ENCODE assay signal across 19 cellular contexts in the genomic region with DNA sequence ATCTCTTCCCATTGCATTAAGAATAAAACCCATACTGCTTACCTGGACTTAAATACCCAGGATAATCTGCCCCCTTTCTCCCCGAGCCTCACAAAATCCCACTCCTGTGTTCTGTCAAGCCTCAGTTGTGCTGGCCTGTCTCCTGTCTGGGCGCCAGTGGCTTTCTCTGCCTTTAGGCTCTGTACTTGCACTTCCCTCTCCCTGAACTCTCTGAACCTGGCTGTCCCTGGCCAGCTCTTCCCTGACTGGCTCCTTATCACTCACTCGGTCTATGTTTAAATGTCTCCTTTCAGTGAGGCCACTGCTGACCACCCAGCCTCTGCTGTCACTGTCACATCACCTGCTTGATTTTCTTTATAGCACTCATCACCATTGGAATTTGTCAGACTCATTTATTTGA.
A peak's percentile ranks its signal among the peaks of the same experiment; 100 is the strongest.
DNase-seq lines count a peak whose midpoint lies in the region; ATAC-seq, FAIRE-seq and TF ChIP-seq lines count a peak whose summit lies in the region.
"Had no signal": no experiment of that assay in that cellular context is flagged by ENCODE, and none has a peak within 500 bp of the region (broad histone marks: within the 10 kb centered on the region; RNA-seq: fewer than 3 reads in every experiment).

No MANE protein-coding gene starts in this region.

- in situ Hi-C loops in K562 (cut with MboI), result no loop called here

- H3K9me3 ChIP-seq in K562 (replicated peaks; ENCODE audit: control insufficient read depth, insufficient read depth, low read depth, low read length) (peaks cover 18% of the 10 kb centered on the region; the same call in 1 of the 2 replicates), iPS-20b (ENCODE audit: insufficient read depth, low read depth, low read length) (peaks cover 7% of the 10 kb centered on the region), right lobe of liver (no peaks in the 10 kb centered on the region)
- H3K9me3 ChIP-seq: HAP-1 had no signal

- H3K4me1 ChIP-seq in K562 (replicated peaks in 1 of 2; ENCODE audit: control insufficient read depth in 2 of 2, insufficient read depth in 2 of 2, low read length in 2 of 2) (peaks cover 0 to 11% of the 10 kb centered on the region in 2 experiments; a peak in 3 of 5 replicates), iPS-20b (ENCODE audit: insufficient read depth, low read length) (no peaks in the 10 kb centered on the region), right lobe of liver (no peaks in the 10 kb centered on the region)
- H3K4me1 ChIP-seq: HAP-1 had no signal

- H3K27me3 ChIP-seq in H7 (ENCODE audit: control insufficient read depth, insufficient read depth, low read length) (no peaks in the 10 kb centered on the region), K562 (ENCODE audit: control insufficient read depth in 2 of 2, insufficient read depth in 2 of 2, low read length in 2 of 2) (no peaks in the 10 kb centered on the region), iPS-20b (ENCODE audit: insufficient read depth, low read length) (no peaks in the 10 kb centered on the region), right lobe of liver (no peaks in the 10 kb centered on the region)

- TF ChIP-seq POLR2A in K562 (conservative IDR thresholded peaks at IDR 0.05) (no peak), right lobe of liver (IDR thresholded peaks at IDR 0.05) (no peak)

- peak; percentile 66 for ATAC-seq in K562
- no peak for ATAC-seq in right lobe of liver
- no peak for ATAC-seq in HG03457 (IDR thresholded peaks at IDR 0.05; ENCODE audit: unreplicated experiment)

- intact Hi-C loops in K562 (cut with micrococcal nuclease), result loop anchor here (1.0 kb wide), 1 partner anchor 13 kb away; no protein-coding TSS in a partner anchor
- intact Hi-C loops in right lobe of liver (cut with DNase I), result no loop called here

- no peaks in the 10 kb centered on the region for H4K20me1 ChIP-seq in K562 (replicated peaks; ENCODE audit: control insufficient read depth, insufficient read depth, low read length)

- H3K36me3 ChIP-seq in H7 (replicated peaks; ENCODE audit: control insufficient read depth, insufficient read depth, low read length) (no peaks in the 10 kb centered on the region), K562 (ENCODE audit: control insufficient read depth, insufficient read depth, low read length) (no peaks in the 10 kb centered on the region), iPS-20b (ENCODE audit: insufficient read depth, low read depth, low read length) (no peaks in the 10 kb centered on the region), right lobe of liver (no peaks in the 10 kb centered on the region)
- H3K36me3 ChIP-seq: HAP-1 had no signal

- no peaks in the 10 kb centered on the region for H3K9me1 ChIP-seq in K562 (ENCODE audit: control insufficient read depth, insufficient read depth, low read length)

- DNase-seq in H7, result peak; percentile 13
- DNase-seq in K562 (ENCODE audit: extremely low read depth in 1 of 4, low spot score in 3 of 4), result peak in 1 of 4 experiments; percentile 10
- DNase-seq in central memory CD4-positive, alpha-beta T cell, result no peak
- DNase-seq in right lobe of liver, result no peak
- DNase-seq: 8988T; C1 segment of cervical spinal cord; Calu3; CD4-positive, alpha-beta memory T cell; COR-L47; DMS53; DMS79 treated with DMSO at 0.1 percent for 48 hours; GF-D8; GOT3; HFFc6 had no signal

- FAIRE-seq in K562 (lab: Jason Lieb, UNC), result no peak
- FAIRE-seq: GM12891, GM18507 had no signal

- no TSS peak for BruUV-seq in K562 (replicated peaks; lab: Mats Ljungman, UMichigan)

- TF ChIP-seq RAD21 in K562 (CRISPR knock-in tag; conservative IDR thresholded peaks at IDR 0.05 in 1 of 2, IDR thresholded peaks at IDR 0.05 in 1 of 2), result no peak

- H3K4me3 ChIP-seq in H7 (ENCODE audit: insufficient read depth, low read depth, low read length) (no peak overlapping the region), K562 (no peak overlapping the region), iPS-20b (ENCODE audit: low read length) (no peak overlapping the region), right lobe of liver (no peak overlapping the region)
- H3K4me3 ChIP-seq: HAP-1 had no signal

- TF ChIP-seq EP300 in K562 (IDR thresholded peaks at IDR 0.05; ENCODE audit: low read length), result no peak

- POLR2A ChIA-PET in K562 (lab: Yijun Ruan, JAX), result no interaction called here

- H3K79me2 ChIP-seq in K562 (ENCODE audit: control insufficient read depth, insufficient read depth, low read length), result no peaks in the 10 kb centered on the region

- TF ChIP-seq CTCF in K562 (IDR thresholded peaks at IDR 0.05 in 2 of 3, conservative IDR thresholded peaks at IDR 0.05 in 1 of 3; ENCODE audit: insufficient read depth in 2 of 3, low read depth in 1 of 3, low read length in 3 of 3) (no peak), right lobe of liver (IDR thresholded peaks at IDR 0.05) (no peak)

- H3K4me2 ChIP-seq in K562 (ENCODE audit: insufficient read depth, low read length), result no peak overlapping the region

- H2AFZ ChIP-seq in K562 (ENCODE audit: low read depth, low read length), result no peak overlapping the region

- peak overlapping the region; percentile 59; the same call in 2 of the 3 replicates for H3K27ac ChIP-seq in K562 (ENCODE audit: extremely low read depth, low read depth, low read length)
- H3K27ac ChIP-seq in iPS-20b (ENCODE audit: low read length), result no peak overlapping the region
- no peak overlapping the region for H3K27ac ChIP-seq in right lobe of liver

- CTCF ChIA-PET in K562 (lab: Yijun Ruan, JAX; ENCODE audit: low intra/inter-chr PET ratio), result no interaction called here

- H3K9ac ChIP-seq in K562 (ENCODE audit: insufficient read depth in 1 of 2, low read depth in 2 of 2, low read length in 2 of 2), result no peak overlapping the region
- H3K9ac ChIP-seq in iPS-20b (ENCODE audit: low read depth, low read length), result 0 out of 2 replicates have a peak overlapping the region, but pooled peaks have one; percentile 2

- WGBS in K562 (ENCODE audit: insufficient coverage, low coverage, missing lambda C conversion rate), result 33% methylated on average over 3 of the region's 3 CpGs
- WGBS in right lobe of liver (ENCODE audit: insufficient coverage, low coverage, low lambda C conversion rate, missing lambda C conversion rate), result 17% methylated on average over 3 of the region's 3 CpGs

TF ChIP-seq in K562, 482 proteins besides CTCF, POLR2A, EP300 and RAD21 (continues in another document):
- no peak for TF ChIP-seq ERF (CRISPR knock-in tag; IDR thresholded peaks at IDR 0.05)
- TF ChIP-seq ZNF436 (CRISPR knock-in tag; IDR thresholded peaks at IDR 0.05), result no peak
- TF ChIP-seq THRB (CRISPR knock-in tag; conservative IDR thresholded peaks at IDR 0.05), result no peak
- no peak for TF ChIP-seq EHMT2 (IDR thresholded peaks at IDR 0.05)
- no peak for TF ChIP-seq TCFL5 (CRISPR knock-in tag; conservative IDR thresholded peaks at IDR 0.05)
- TF ChIP-seq CTCFL (IDR thresholded peaks at IDR 0.05; ENCODE audit: borderline replicate concordance, insufficient read depth, low read depth, low read length, poor library complexity, severe bottlenecking), result no peak
- TF ChIP-seq SAP30 (IDR thresholded peaks at IDR 0.05; ENCODE audit: borderline replicate concordance, insufficient read depth, low read depth, low read length, poor library complexity, severe bottlenecking), result no peak
- no peak for TF ChIP-seq MED1 (CRISPR knock-in tag; IDR thresholded peaks at IDR 0.05; ENCODE audit: borderline replicate concordance)
- no peak for TF ChIP-seq THRA (IDR thresholded peaks at IDR 0.05)
